19 cellular contexts compared by ENCODE assay signal in genomic region chr6:150048099-150048498, GRCh38.
"Had no signal": no experiment of that assay in that cellular context is flagged by ENCODE, and none has a peak within 500 bp of the region (broad histone marks: within the 10 kb centered on the region; RNA-seq: fewer than 3 reads in every experiment).

No MANE protein-coding gene starts in this region.

- H3K4me3 ChIP-seq: dorsolateral prefrontal cortex, lung, prostate gland, right atrium auricular region, smooth muscle cell, suprapubic skin, transverse colon, upper lobe of right lung, uterus had no signal

- H3K27me3 ChIP-seq: right atrium auricular region had no signal

- H3K36me3 ChIP-seq: prostate gland, right atrium auricular region, suprapubic skin, transverse colon, upper lobe of right lung, uterus had no signal

- H3K4me2 ChIP-seq: smooth muscle cell had no signal

- DNase-seq: dorsolateral prefrontal cortex; effector CD4-positive, alpha-beta T cell; head of caudate nucleus; nucleus accumbens; stimulated activated CD4-positive, alpha-beta T cell treated with anti-CD3 and anti-CD28 coated beads, Interleukin-12 subunit alpha, Interleukin-12 subunit beta, amount 100 ng/mL, for 4 hours; stimulated activated CD4-positive, alpha-beta T cell treated with anti-CD3 and anti-CD28 coated beads, Interleukin-1b, Interleukin-23, amount 100 ng/mL, for 48 hours; stimulated activated CD4-positive, alpha-beta T cell treated with anti-CD3 and anti-CD28 coated beads, Interleukin-4, amount 100 ng/mL, for 1 hour; stimulated activated CD8-positive, alpha-beta memory T cell treated with anti-CD3 and anti-CD28 coated beads, Interleukin-4, amount 100 ng/mL, for 48 hours; stimulated activated naive CD4-positive, alpha-beta T cell; stimulated activated naive CD8-positive, alpha-beta T cell treated with anti-CD3 and anti-CD28 coated beads, Interleukin-15, amount 100 ng/mL, for 72 hours; transverse colon; upper lobe of right lung; uterus had no signal

- H3K4me1 ChIP-seq: prostate gland, right atrium auricular region, suprapubic skin, transverse colon, upper lobe of right lung, uterus had no signal

- H3K27ac ChIP-seq: dorsolateral prefrontal cortex, prostate gland, right atrium auricular region, suprapubic skin, transverse colon, upper lobe of right lung, uterus had no signal

- ATAC-seq: sciatic nerve; stimulated activated naive CD8-positive, alpha-beta T cell treated with anti-CD3 and anti-CD28 coated beads, Interleukin-15, amount 100 ng/mL, for 72 hours; upper lobe of right lung had no signal

- H3K9me3 ChIP-seq: prostate gland, right atrium auricular region, suprapubic skin, transverse colon, upper lobe of right lung, uterus had no signal
